Comparison of ENCODE assay signal across 8 cellular contexts in the genomic region with DNA sequence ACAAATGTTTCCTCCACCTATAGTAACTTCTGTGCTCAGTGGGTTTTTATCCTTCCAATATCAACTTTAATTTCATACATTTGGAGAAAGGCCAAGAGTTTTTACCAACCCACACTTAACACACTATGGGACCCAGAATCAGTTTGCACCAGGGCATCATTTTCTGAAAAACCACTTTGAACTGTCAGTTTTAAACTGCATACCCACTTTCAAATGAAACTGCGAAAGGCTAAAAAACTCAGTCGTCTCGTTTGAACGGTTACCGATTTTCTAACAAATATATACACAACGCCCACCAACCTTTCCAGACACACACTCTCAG. TPM values are rescaled to one million over a fixed set of nuclear protein-coding genes. Genes with fewer than 3 reads are reported as not detected.
DNase-seq lines count a peak whose midpoint lies in the region; ATAC-seq lines count a peak whose summit lies in the region.

No MANE protein-coding gene starts in this region.

- no peak for DNase-seq in activated CD4-positive, alpha-beta T cell treated with anti-CD3 and anti-CD28 coated beads for 36 hours
- DNase-seq in activated CD4-positive, alpha-beta T cell treated with anti-CD3 and anti-CD28 coated beads, Interleukin-2, amount 50 U/mL, for 4 hours, result no peak
- DNase-seq in SK-N-MC (ENCODE audit: low read depth, low spot score) (no peak), right cardiac atrium (no peak), anterior cingulate cortex (lab: John Stamatoyannopoulos, UW) (no peak), DMS 273 treated with DMSO at 0.1 percent for 48 hours (lab: John Stamatoyannopoulos, UW) (no peak), superior temporal gyrus (ENCODE audit: extremely low spot score) (no peak)
- DNase-seq in stimulated activated naive CD8-positive, alpha-beta T cell treated with anti-CD3 and anti-CD28 coated beads, Interleukin-15, amount 100 ng/mL, for 72 hours, result no peak

- no peaks in the 10 kb centered on the region for H3K9me3 ChIP-seq in SK-N-MC (ENCODE audit: low read depth, low read length)
- no peaks in the 10 kb centered on the region for H3K9me3 ChIP-seq in right cardiac atrium (ENCODE audit: control insufficient read depth, low read length)

- no peaks in the 10 kb centered on the region for H3K36me3 Mint-ChIP-seq in activated CD4-positive, alpha-beta T cell treated with anti-CD3 and anti-CD28 coated beads for 36 hours (ENCODE audit: low read depth)

- CTCF ChIA-PET in activated CD4-positive, alpha-beta T cell treated with anti-CD3 and anti-CD28 coated beads for 36 hours (lab: Charles Lee), result no interaction called here

- H3K4me3 ChIP-seq in SK-N-MC, result peak overlapping the region; percentile 86
- peak overlapping the region; percentile 39 for H3K4me3 ChIP-seq in right cardiac atrium (ENCODE audit: low read length)

- H3K27me3 Mint-ChIP-seq in activated CD4-positive, alpha-beta T cell treated with anti-CD3 and anti-CD28 coated beads for 36 hours, result peaks cover 21% of the 10 kb centered on the region
- peaks cover 20% of the 10 kb centered on the region for H3K27me3 Mint-ChIP-seq in stimulated activated naive CD8-positive, alpha-beta T cell treated with anti-CD3 and anti-CD28 coated beads, Interleukin-15, amount 100 ng/mL, for 72 hours

- peak overlapping the region; percentile 81 for H3K27ac Mint-ChIP-seq in activated CD4-positive, alpha-beta T cell treated with anti-CD3 and anti-CD28 coated beads for 36 hours
- no peak overlapping the region for H3K27ac Mint-ChIP-seq in stimulated activated naive CD8-positive, alpha-beta T cell treated with anti-CD3 and anti-CD28 coated beads, Interleukin-15, amount 100 ng/mL, for 72 hours

- H3K4me1 Mint-ChIP-seq in activated CD4-positive, alpha-beta T cell treated with anti-CD3 and anti-CD28 coated beads for 36 hours, result peaks cover 18% of the 10 kb centered on the region
- peaks cover 16% of the 10 kb centered on the region for H3K4me1 Mint-ChIP-seq in stimulated activated naive CD8-positive, alpha-beta T cell treated with anti-CD3 and anti-CD28 coated beads, Interleukin-15, amount 100 ng/mL, for 72 hours

- H3K9me3 Mint-ChIP-seq in activated CD4-positive, alpha-beta T cell treated with anti-CD3 and anti-CD28 coated beads for 36 hours (ENCODE audit: low read depth), result no peaks in the 10 kb centered on the region
- peaks cover 0 to under 1% of the 10 kb centered on the region in 2 donors for H3K9me3 Mint-ChIP-seq in stimulated activated naive CD8-positive, alpha-beta T cell treated with anti-CD3 and anti-CD28 coated beads, Interleukin-15, amount 100 ng/mL, for 72 hours

- no peak overlapping the region for H3K27ac ChIP-seq in SK-N-MC
- no peak overlapping the region for H3K27ac ChIP-seq in right cardiac atrium (ENCODE audit: low read length)

- no peaks in the 10 kb centered on the region for H3K4me1 ChIP-seq in right cardiac atrium (ENCODE audit: control insufficient read depth, insufficient read depth, low read length)

- peak; percentile 35 for ATAC-seq in activated CD4-positive, alpha-beta T cell treated with anti-CD3 and anti-CD28 coated beads for 36 hours
- no peak for ATAC-seq in right cardiac atrium
- ATAC-seq in stimulated activated naive CD8-positive, alpha-beta T cell treated with anti-CD3 and anti-CD28 coated beads, Interleukin-15, amount 100 ng/mL, for 72 hours, result no peak

- H3K9ac ChIP-seq in SK-N-MC (ENCODE audit: insufficient read length), result peak overlapping the region; percentile 43

- peak overlapping the region; percentile 75 for H3K4me3 Mint-ChIP-seq in activated CD4-positive, alpha-beta T cell treated with anti-CD3 and anti-CD28 coated beads for 36 hours
- H3K4me3 Mint-ChIP-seq in stimulated activated naive CD8-positive, alpha-beta T cell treated with anti-CD3 and anti-CD28 coated beads, Interleukin-15, amount 100 ng/mL, for 72 hours, result peak overlapping the region; percentile 70 to 83

- intact Hi-C loops in activated CD4-positive, alpha-beta T cell treated with anti-CD3 and anti-CD28 coated beads for 36 hours (cut with DNase I, micrococcal nuclease), result loop anchor here in 1 of 2 experiments (2.0 kb wide), 1 partner anchor 39 kb away; no protein-coding TSS in a partner anchor
- intact Hi-C loops in right cardiac atrium (cut with DNase I), result no loop called here

- no peaks in the 10 kb centered on the region for H3K27me3 ChIP-seq in right cardiac atrium (ENCODE audit: control insufficient read depth, insufficient read depth)

- WGBS in right cardiac atrium, result 28% methylated on average over 6 of the region's 6 CpGs

- no peaks in the 10 kb centered on the region for H3K36me3 ChIP-seq in SK-N-MC (ENCODE audit: insufficient read depth, low read length)

- POLR2A ChIA-PET in activated CD4-positive, alpha-beta T cell treated with anti-CD3 and anti-CD28 coated beads for 36 hours (lab: Charles Lee), result interaction anchor here (0.7 kb wide), 1 partner anchor 84 kb away, joined by 6 read pairs; no protein-coding TSS in a partner anchor

RNA-seq across cellular contexts. Expression of a gene that starts 0.4 kb away (rescaled TPM):
- total RNA-seq in activated CD4-positive, alpha-beta T cell treated with anti-CD3 and anti-CD28 coated beads for 36 hours, result under 1 TPM; 0.33 to 0.39 TPM
- total RNA-seq in right cardiac atrium, result 1 to 10 TPM; 1.6 to 4.0 (median 2.1) TPM
- polyA plus RNA-seq in right cardiac atrium, result 0.97 TPM
